Comparison of ENCODE assay signal across 16 cellular contexts in genomic region chr4:186946140-186946539, GRCh38.
"Had no signal": no experiment of that assay in that cellular context is flagged by ENCODE, and none has a peak within 500 bp of the region (broad histone marks: within the 10 kb centered on the region; RNA-seq: fewer than 3 reads in every experiment).

No MANE protein-coding gene starts in this region.

- H3K27me3 ChIP-seq: gastrocnemius medialis, upper lobe of left lung had no signal

- ATAC-seq: gastrocnemius medialis had no signal

- H3K4me1 ChIP-seq: gastrocnemius medialis, upper lobe of left lung had no signal

- H3K36me3 ChIP-seq: esophagus muscularis mucosa, gastrocnemius medialis, thoracic aorta, upper lobe of left lung had no signal

- H3K4me3 ChIP-seq: coronary artery, esophagus muscularis mucosa, gastrocnemius medialis, thoracic aorta, upper lobe of left lung had no signal

- H3K9me3 ChIP-seq: esophagus muscularis mucosa, gastrocnemius medialis, thoracic aorta, upper lobe of left lung had no signal

- DNase-seq: activated CD4-positive, alpha-beta T cell treated with anti-CD3 and anti-CD28 coated beads, Interleukin-2, amount 50 U/mL, for 4 hours; activated CD8-positive, alpha-beta memory T cell treated with anti-CD3 and anti-CD28 coated beads for 24 hours; activated CD8-positive, alpha-beta memory T cell treated with anti-CD3 and anti-CD28 coated beads, Interleukin-2, amount 50 U/mL, for 4 hours; activated naive CD4-positive, alpha-beta T cell treated with Interleukin-2 at 50 U/mL for 16 hours; activated naive CD8-positive, alpha-beta T cell treated with anti-CD3 and anti-CD28 coated beads for 36 hours; activated T-cell treated with anti-CD3 and anti-CD28 coated beads, Interleukin-2, amount 50 U/mL, for 24 hours; gastrocnemius medialis; head of caudate nucleus; naive B cell; retina; stimulated activated CD4-positive, alpha-beta T cell treated with anti-CD3 and anti-CD28 coated beads, Interleukin-4, amount 100 ng/mL, for 24 hours; stimulated activated naive CD4-positive, alpha-beta T cell treated with Interleukin-2 at 50 U/mL for 16 hours had no signal

- H3K27ac ChIP-seq: coronary artery, esophagus muscularis mucosa, gastrocnemius medialis, thoracic aorta, upper lobe of left lung had no signal
